ENCODE assay signal across 2 cellular contexts in genomic region chr16:85536411-85537330, GRCh38.
TF ChIP-seq lines count a peak whose summit lies in the region.

No MANE protein-coding gene starts in this region.

TF ChIP-seq in K562, 482 proteins besides CTCF, POLR2A, EP300 and RAD21 (continued from another document and continues in another):
- TF ChIP-seq DDX20 (tag; IDR thresholded peaks at IDR 0.05; ENCODE audit: low read depth) (no peak), CBFB (CRISPR knock-in tag; IDR thresholded peaks at IDR 0.05) (no peak), AFF1 (IDR thresholded peaks at IDR 0.05; ENCODE audit: low read depth in 1 of 2, partially characterized antibody in 2 of 2) (no peak), ZNF41 (CRISPR knock-in tag; conservative IDR thresholded peaks at IDR 0.05) (no peak), POLR2B (IDR thresholded peaks at IDR 0.05; ENCODE audit: low read depth, partially characterized antibody) (no peak), SAFB (IDR thresholded peaks at IDR 0.05; ENCODE audit: borderline replicate concordance, low read depth, low read length) (no peak), ZNF263 (CRISPR knock-in tag; IDR thresholded peaks at IDR 0.05; ENCODE audit: borderline replicate concordance) (no peak), ZZZ3 (IDR thresholded peaks at IDR 0.05) (no peak), ZNF449 (CRISPR knock-in tag; IDR thresholded peaks at IDR 0.05) (no peak), ELF2 (CRISPR knock-in tag; IDR thresholded peaks at IDR 0.05) (no peak), FIP1L1 (IDR thresholded peaks at IDR 0.05; ENCODE audit: low read depth, low read length, poor library complexity, severe bottlenecking) (no peak), PHB2 (IDR thresholded peaks at IDR 0.05; ENCODE audit: low read depth) (no peak)
- TF ChIP-seq, protein P1, sequence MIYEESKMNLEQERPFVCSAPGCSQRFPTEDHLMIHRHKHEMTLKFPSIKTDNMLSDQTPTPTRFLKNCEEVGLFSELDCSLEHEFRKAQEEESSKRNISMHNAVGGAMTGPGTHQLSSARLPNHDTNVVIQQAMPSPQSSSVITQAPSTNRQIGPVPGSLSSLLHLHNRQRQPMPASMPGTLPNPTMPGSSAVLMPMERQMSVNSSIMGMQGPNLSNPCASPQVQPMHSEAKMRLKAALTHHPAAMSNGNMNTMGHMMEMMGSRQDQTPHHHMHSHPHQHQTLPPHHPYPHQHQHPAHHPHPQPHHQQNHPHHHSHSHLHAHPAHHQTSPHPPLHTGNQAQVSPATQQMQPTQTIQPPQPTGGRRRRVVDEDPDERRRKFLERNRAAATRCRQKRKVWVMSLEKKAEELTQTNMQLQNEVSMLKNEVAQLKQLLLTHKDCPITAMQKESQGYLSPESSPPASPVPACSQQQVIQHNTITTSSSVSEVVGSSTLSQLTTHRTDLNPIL (CRISPR knock-in tag; IDR thresholded peaks at IDR 0.05) = no peak
- TF ChIP-seq, protein P2, sequence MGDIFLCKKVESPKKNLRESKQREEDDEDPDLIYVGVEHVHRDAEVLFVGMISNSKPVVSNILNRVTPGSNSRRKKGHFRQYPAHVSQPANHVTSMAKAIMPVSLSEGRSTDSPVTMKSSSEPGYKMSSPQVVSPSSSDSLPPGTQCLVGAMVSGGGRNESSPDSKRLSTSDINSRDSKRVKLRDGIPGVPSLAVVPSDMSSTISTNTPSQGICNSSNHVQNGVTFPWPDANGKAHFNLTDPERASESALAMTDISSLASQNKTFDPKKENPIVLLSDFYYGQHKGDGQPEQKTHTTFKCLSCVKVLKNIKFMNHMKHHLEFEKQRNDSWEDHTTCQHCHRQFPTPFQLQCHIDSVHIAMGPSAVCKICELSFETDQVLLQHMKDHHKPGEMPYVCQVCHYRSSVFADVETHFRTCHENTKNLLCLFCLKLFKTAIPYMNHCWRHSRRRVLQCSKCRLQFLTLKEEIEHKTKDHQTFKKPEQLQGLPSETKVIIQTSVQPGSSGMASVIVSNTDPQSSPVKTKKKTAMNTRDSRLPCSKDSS (IDR thresholded peaks at IDR 0.05; ENCODE audit: low read depth, partially characterized antibody) = no peak

TF ChIP-seq in HepG2, 621 proteins besides CTCF, POLR2A, EP300 and RAD21 (continued from another document and continues in another):
- TF ChIP-seq ZNF570 (CRISPR knock-in tag; IDR thresholded peaks at IDR 0.05; ENCODE audit: borderline replicate concordance) (no peak), KDM2A (CRISPR knock-in tag; IDR thresholded peaks at IDR 0.05; ENCODE audit: borderline replicate concordance, low read depth) (peak; percentile 13; the same call in 1 of the 2 replicates), IKZF4 (CRISPR knock-in tag; IDR thresholded peaks at IDR 0.05; ENCODE audit: borderline replicate concordance, low read depth, not compliant biosample characterization) (no peak), ZNF30 (CRISPR knock-in tag; IDR thresholded peaks at IDR 0.05) (peak; percentile 77; the same call in 1 of the 2 replicates), PRDM15 (CRISPR knock-in tag; IDR thresholded peaks at IDR 0.05) (peak; percentile 93), KLF11 (CRISPR knock-in tag; IDR thresholded peaks at IDR 0.05) (0 out of 2 replicates have a peak, but pooled peaks have one; percentile 6), THRA (CRISPR knock-in tag; IDR thresholded peaks at IDR 0.05; ENCODE audit: borderline replicate concordance) (peak; percentile 5; the same call in 1 of the 2 replicates), TFAP4 (IDR thresholded peaks at IDR 0.05; ENCODE audit: borderline replicate concordance, low read depth) (peak; percentile 24; the same call in 1 of the 2 replicates), ZBTB44 (CRISPR knock-in tag; IDR thresholded peaks at IDR 0.05) (no peak), ZNF205 (CRISPR knock-in tag; IDR thresholded peaks at IDR 0.05) (no peak; the same call in 1 of the 2 replicates), RBFOX2 (IDR thresholded peaks at IDR 0.05; ENCODE audit: low read depth, low read length) (peak; percentile 75), MEF2D (CRISPR knock-in tag; IDR thresholded peaks at IDR 0.05) (0 out of 2 replicates have a peak, but pooled peaks have one; percentile 46), ZNF333 (CRISPR knock-in tag; IDR thresholded peaks at IDR 0.05; ENCODE audit: borderline replicate concordance) (peak; percentile 66; the same call in 1 of the 2 replicates), ZNF34 (CRISPR knock-in tag; IDR thresholded peaks at IDR 0.05; ENCODE audit: borderline replicate concordance) (peak; percentile 52; the same call in 1 of the 2 replicates), BRCA1 (CRISPR knock-in tag; IDR thresholded peaks at IDR 0.05) (no peak), ZEB1 (IDR thresholded peaks at IDR 0.05; ENCODE audit: insufficient replicate concordance, low read depth) (no peak), ZNF891 (CRISPR knock-in tag; IDR thresholded peaks at IDR 0.05) (peak; percentile 58; the same call in 1 of the 2 replicates), AKAP8 (CRISPR knock-in tag; IDR thresholded peaks at IDR 0.05) (no peak), CENPX (CRISPR knock-in tag; IDR thresholded peaks at IDR 0.05) (no peak), DMAP1 (CRISPR knock-in tag; IDR thresholded peaks at IDR 0.05) (peak; percentile 60; the same call in 1 of the 2 replicates), PCBP1 (IDR thresholded peaks at IDR 0.05; ENCODE audit: borderline replicate concordance, low read depth, low read length) (0 out of 2 replicates have a peak, but pooled peaks have one; percentile 36), HMGA1 (CRISPR knock-in tag; conservative IDR thresholded peaks at IDR 0.05) (no peak), SP4 (CRISPR knock-in tag; IDR thresholded peaks at IDR 0.05) (peak; percentile 65; the same call in 1 of the 2 replicates), ARNT2 (CRISPR knock-in tag; IDR thresholded peaks at IDR 0.05; ENCODE audit: low read depth) (peak; percentile 54; the same call in 1 of the 2 replicates), NFKBIZ (CRISPR knock-in tag; IDR thresholded peaks at IDR 0.05) (0 out of 2 replicates have a peak, but pooled peaks have one; percentile 33), ZNF224 (CRISPR knock-in tag; IDR thresholded peaks at IDR 0.05) (0 out of 2 replicates have a peak, but pooled peaks have one; percentile 44), ZBTB21 (CRISPR knock-in tag; IDR thresholded peaks at IDR 0.05) (no peak), ZNF557 (CRISPR knock-in tag; IDR thresholded peaks at IDR 0.05) (peak; percentile 47; the same call in 1 of the 2 replicates)
- TF ChIP-seq, protein P3, sequence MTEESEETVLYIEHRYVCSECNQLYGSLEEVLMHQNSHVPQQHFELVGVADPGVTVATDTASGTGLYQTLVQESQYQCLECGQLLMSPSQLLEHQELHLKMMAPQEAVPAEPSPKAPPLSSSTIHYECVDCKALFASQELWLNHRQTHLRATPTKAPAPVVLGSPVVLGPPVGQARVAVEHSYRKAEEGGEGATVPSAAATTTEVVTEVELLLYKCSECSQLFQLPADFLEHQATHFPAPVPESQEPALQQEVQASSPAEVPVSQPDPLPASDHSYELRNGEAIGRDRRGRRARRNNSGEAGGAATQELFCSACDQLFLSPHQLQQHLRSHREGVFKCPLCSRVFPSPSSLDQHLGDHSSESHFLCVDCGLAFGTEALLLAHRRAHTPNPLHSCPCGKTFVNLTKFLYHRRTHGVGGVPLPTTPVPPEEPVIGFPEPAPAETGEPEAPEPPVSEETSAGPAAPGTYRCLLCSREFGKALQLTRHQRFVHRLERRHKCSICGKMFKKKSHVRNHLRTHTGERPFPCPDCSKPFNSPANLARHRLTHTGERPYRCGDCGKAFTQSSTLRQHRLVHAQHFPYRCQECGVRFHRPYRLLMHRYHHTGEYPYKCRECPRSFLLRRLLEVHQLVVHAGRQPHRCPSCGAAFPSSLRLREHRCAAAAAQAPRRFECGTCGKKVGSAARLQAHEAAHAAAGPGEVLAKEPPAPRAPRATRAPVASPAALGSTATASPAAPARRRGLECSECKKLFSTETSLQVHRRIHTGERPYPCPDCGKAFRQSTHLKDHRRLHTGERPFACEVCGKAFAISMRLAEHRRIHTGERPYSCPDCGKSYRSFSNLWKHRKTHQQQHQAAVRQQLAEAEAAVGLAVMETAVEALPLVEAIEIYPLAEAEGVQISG (CRISPR knock-in tag; IDR thresholded peaks at IDR 0.05) = peak; percentile 65
- TF ChIP-seq, protein P4, sequence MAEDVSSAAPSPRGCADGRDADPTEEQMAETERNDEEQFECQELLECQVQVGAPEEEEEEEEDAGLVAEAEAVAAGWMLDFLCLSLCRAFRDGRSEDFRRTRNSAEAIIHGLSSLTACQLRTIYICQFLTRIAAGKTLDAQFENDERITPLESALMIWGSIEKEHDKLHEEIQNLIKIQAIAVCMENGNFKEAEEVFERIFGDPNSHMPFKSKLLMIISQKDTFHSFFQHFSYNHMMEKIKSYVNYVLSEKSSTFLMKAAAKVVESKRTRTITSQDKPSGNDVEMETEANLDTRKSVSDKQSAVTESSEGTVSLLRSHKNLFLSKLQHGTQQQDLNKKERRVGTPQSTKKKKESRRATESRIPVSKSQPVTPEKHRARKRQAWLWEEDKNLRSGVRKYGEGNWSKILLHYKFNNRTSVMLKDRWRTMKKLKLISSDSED (CRISPR knock-in tag; IDR thresholded peaks at IDR 0.05) = no peak
- TF ChIP-seq, protein P5, sequence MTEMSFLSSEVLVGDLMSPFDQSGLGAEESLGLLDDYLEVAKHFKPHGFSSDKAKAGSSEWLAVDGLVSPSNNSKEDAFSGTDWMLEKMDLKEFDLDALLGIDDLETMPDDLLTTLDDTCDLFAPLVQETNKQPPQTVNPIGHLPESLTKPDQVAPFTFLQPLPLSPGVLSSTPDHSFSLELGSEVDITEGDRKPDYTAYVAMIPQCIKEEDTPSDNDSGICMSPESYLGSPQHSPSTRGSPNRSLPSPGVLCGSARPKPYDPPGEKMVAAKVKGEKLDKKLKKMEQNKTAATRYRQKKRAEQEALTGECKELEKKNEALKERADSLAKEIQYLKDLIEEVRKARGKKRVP (CRISPR knock-in tag; IDR thresholded peaks at IDR 0.05) = no peak
- TF ChIP-seq, protein P6, sequence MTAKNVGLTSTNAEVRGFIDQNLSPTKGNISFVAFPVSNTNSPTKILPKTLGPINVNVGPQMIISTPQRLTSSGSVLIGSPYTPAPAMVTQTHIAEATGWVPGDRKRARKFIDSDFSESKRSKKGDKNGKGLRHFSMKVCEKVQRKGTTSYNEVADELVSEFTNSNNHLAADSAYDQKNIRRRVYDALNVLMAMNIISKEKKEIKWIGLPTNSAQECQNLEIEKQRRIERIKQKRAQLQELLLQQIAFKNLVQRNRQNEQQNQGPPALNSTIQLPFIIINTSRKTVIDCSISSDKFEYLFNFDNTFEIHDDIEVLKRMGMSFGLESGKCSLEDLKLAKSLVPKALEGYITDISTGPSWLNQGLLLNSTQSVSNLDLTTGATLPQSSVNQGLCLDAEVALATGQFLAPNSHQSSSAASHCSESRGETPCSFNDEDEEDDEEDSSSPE (CRISPR knock-in tag; IDR thresholded peaks at IDR 0.05) = peak; percentile 22; the same call in 1 of the 2 replicates
- TF ChIP-seq, protein P7, sequence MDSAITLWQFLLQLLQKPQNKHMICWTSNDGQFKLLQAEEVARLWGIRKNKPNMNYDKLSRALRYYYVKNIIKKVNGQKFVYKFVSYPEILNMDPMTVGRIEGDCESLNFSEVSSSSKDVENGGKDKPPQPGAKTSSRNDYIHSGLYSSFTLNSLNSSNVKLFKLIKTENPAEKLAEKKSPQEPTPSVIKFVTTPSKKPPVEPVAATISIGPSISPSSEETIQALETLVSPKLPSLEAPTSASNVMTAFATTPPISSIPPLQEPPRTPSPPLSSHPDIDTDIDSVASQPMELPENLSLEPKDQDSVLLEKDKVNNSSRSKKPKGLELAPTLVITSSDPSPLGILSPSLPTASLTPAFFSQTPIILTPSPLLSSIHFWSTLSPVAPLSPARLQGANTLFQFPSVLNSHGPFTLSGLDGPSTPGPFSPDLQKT (CRISPR knock-in tag; IDR thresholded peaks at IDR 0.05; ENCODE audit: borderline replicate concordance) = 0 out of 2 replicates have a peak, but pooled peaks have one; percentile 36
